ENCODE assay signal across 22 cellular contexts in the genomic region with DNA sequence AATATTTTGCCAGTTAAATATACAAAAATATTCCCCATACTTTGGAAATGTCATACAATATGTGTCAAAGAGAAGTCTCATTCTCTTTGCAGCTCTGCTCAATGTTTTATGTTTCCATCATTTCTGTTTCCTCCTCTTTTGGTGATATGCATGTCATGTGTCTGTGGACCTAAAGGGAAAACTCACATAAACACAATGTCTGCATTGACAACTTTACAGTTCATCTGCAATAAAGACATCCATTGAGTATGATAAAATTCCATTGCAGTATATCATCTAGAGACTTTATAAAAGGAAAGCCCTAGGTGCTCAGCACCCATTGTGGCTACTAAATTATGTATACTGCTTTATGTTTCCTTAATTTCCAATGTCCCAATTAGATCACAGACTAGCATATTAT.
"Had no signal": no experiment of that assay in that cellular context is flagged by ENCODE, and none has a peak within 500 bp of the region (broad histone marks: within the 10 kb centered on the region; RNA-seq: fewer than 3 reads in every experiment).

No MANE protein-coding gene starts in this region.

- ATAC-seq: effector memory CD8-positive, alpha-beta T cell; esophagus mucosa; gastroesophageal sphincter; heart right ventricle; left cardiac atrium; left lung; left ventricle myocardium superior; lower lobe of right lung; mucosa of descending colon had no signal

- H3K9me3 Mint-ChIP-seq: dendritic cell treated with granulocyte-macrophage colony-stimulating factor and Interleukin-4, amounts not matched to agents 40 ng/mL and 50 ng/mL, for 4 days; endodermal cell had no signal

- H3K4me3 Mint-ChIP-seq: dendritic cell treated with granulocyte-macrophage colony-stimulating factor and Interleukin-4, amounts not matched to agents 40 ng/mL and 50 ng/mL, for 4 days; effector memory CD8-positive, alpha-beta T cell; endodermal cell; mesothelial cell of epicardium; naive B cell had no signal

- DNase-seq: colonic mucosa; cortex of kidney; effector CD8-positive, alpha-beta T cell; effector memory CD8-positive, alpha-beta T cell; endodermal cell; erythroblast; esophagus squamous epithelium; foreskin fibroblast; head of caudate nucleus; heart right ventricle; hippocampal formation; left cardiac atrium; left lung; left ventricle myocardium superior; lower lobe of right lung; mesenchymal stem cell; mucosa of descending colon; naive B cell had no signal

- H3K27ac Mint-ChIP-seq: dendritic cell treated with granulocyte-macrophage colony-stimulating factor and Interleukin-4, amounts not matched to agents 40 ng/mL and 50 ng/mL, for 4 days; effector memory CD8-positive, alpha-beta T cell; endodermal cell; mesothelial cell of epicardium; naive B cell had no signal

- H3K27me3 Mint-ChIP-seq: dendritic cell treated with granulocyte-macrophage colony-stimulating factor and Interleukin-4, amounts not matched to agents 40 ng/mL and 50 ng/mL, for 4 days; effector memory CD8-positive, alpha-beta T cell; naive B cell had no signal

- H3K4me1 Mint-ChIP-seq: endodermal cell, naive B cell had no signal

- H3K36me3 Mint-ChIP-seq: mesothelial cell of epicardium, naive B cell had no signal
